ENCODE assay signal across 9 cellular contexts in genomic region chr17:49565948-49566491, GRCh38. TPM values are rescaled to one million over a fixed set of nuclear protein-coding genes. Genes with fewer than 3 reads are reported as not detected.
A peak's percentile ranks its signal among the peaks of the same experiment; 100 is the strongest.
DNase-seq lines count a peak whose midpoint lies in the region; ATAC-seq and TF ChIP-seq lines count a peak whose summit lies in the region.
"Had no signal": no experiment of that assay in that cellular context is flagged by ENCODE, and none has a peak within 500 bp of the region (broad histone marks: within the 10 kb centered on the region; RNA-seq: fewer than 3 reads in every experiment).

No MANE protein-coding gene starts in this region.

- peak in 2 of 3 donors; percentile 33 to 50 for TF ChIP-seq POLR2A in body of pancreas (IDR thresholded peaks at IDR 0.05)
- no peak for TF ChIP-seq POLR2A in vagina (IDR thresholded peaks at IDR 0.05)

- TF ChIP-seq CTCF in body of pancreas (IDR thresholded peaks at IDR 0.05) (no peak), lower lobe of right lung (IDR thresholded peaks at IDR 0.05) (no peak), vagina (IDR thresholded peaks at IDR 0.05) (no peak)

- intact Hi-C loops in activated naive CD4-positive, alpha-beta T cell treated with anti-CD3 and anti-CD28 coated beads for 36 hours (cut with micrococcal nuclease): loop anchor here (1.0 kb wide), 1 partner anchor 432 kb away; no protein-coding TSS in a partner anchor
- intact Hi-C loops in body of pancreas (cut with DNase I): no loop called here
- intact Hi-C loops in lower lobe of right lung (cut with DNase I): no loop called here
- intact Hi-C loops in vagina (cut with DNase I): loop anchor here (5.0 kb wide), 1 partner anchor 216 kb away; no protein-coding TSS in a partner anchor

- peaks cover 15% of the 10 kb centered on the region for H3K4me1 Mint-ChIP-seq in activated naive CD4-positive, alpha-beta T cell treated with anti-CD3 and anti-CD28 coated beads for 36 hours (ENCODE audit: low read depth)
- peaks cover 24% of the 10 kb centered on the region for H3K4me1 Mint-ChIP-seq in activated naive CD4-positive, alpha-beta T cell treated with anti-CD3 and anti-CD28 coated beads, Interleukin-2, amount 10 ng/mL, durations not matched to agents 7 days and 5 days

- H3K4me3 ChIP-seq in body of pancreas: no peak overlapping the region
- no peak overlapping the region for H3K4me3 ChIP-seq in lower lobe of right lung
- H3K4me3 ChIP-seq in vagina: no peak overlapping the region

- peaks cover 4% of the 10 kb centered on the region for H3K27me3 Mint-ChIP-seq in activated naive CD4-positive, alpha-beta T cell treated with anti-CD3 and anti-CD28 coated beads for 36 hours (ENCODE audit: low read depth)
- H3K27me3 Mint-ChIP-seq in activated naive CD4-positive, alpha-beta T cell treated with anti-CD3 and anti-CD28 coated beads, Interleukin-2, amount 10 ng/mL, durations not matched to agents 7 days and 5 days: peaks cover 59% of the 10 kb centered on the region

- no peaks in the 10 kb centered on the region for H3K36me3 Mint-ChIP-seq in activated naive CD4-positive, alpha-beta T cell treated with anti-CD3 and anti-CD28 coated beads for 36 hours (ENCODE audit: low read depth)
- no peaks in the 10 kb centered on the region for H3K36me3 Mint-ChIP-seq in activated naive CD4-positive, alpha-beta T cell treated with anti-CD3 and anti-CD28 coated beads, Interleukin-2, amount 10 ng/mL, durations not matched to agents 7 days and 5 days

- H3K4me1 ChIP-seq in body of pancreas (peaks cover 33% of the 10 kb centered on the region), lower lobe of right lung (peaks cover 40% of the 10 kb centered on the region), vagina (peaks cover 34% of the 10 kb centered on the region)

- no peak overlapping the region for H3K27ac Mint-ChIP-seq in activated naive CD4-positive, alpha-beta T cell treated with anti-CD3 and anti-CD28 coated beads for 36 hours
- no peak overlapping the region for H3K27ac Mint-ChIP-seq in activated naive CD4-positive, alpha-beta T cell treated with anti-CD3 and anti-CD28 coated beads, Interleukin-2, amount 10 ng/mL, durations not matched to agents 7 days and 5 days

- H3K9me3 ChIP-seq in body of pancreas (no peaks in the 10 kb centered on the region), lower lobe of right lung (no peaks in the 10 kb centered on the region), vagina (no peaks in the 10 kb centered on the region)

- H3K4me3 Mint-ChIP-seq in activated naive CD4-positive, alpha-beta T cell treated with anti-CD3 and anti-CD28 coated beads for 36 hours: peak overlapping the region; percentile 10
- H3K4me3 Mint-ChIP-seq in activated naive CD4-positive, alpha-beta T cell treated with anti-CD3 and anti-CD28 coated beads, Interleukin-2, amount 10 ng/mL, durations not matched to agents 7 days and 5 days: no peak overlapping the region

- H3K27me3 ChIP-seq in body of pancreas: no peaks in the 10 kb centered on the region
- H3K27me3 ChIP-seq in lower lobe of right lung (ENCODE audit: low read depth): no peaks in the 10 kb centered on the region
- no peaks in the 10 kb centered on the region for H3K27me3 ChIP-seq in vagina

- H3K27ac ChIP-seq in body of pancreas (peak overlapping the region in 3 of 4 donors; percentile 21 to 73 (median 63)), lower lobe of right lung (peak overlapping the region; percentile 59), vagina (peak overlapping the region; percentile 3)

- no peaks in the 10 kb centered on the region for H3K9me3 Mint-ChIP-seq in activated naive CD4-positive, alpha-beta T cell treated with anti-CD3 and anti-CD28 coated beads for 36 hours
- no peaks in the 10 kb centered on the region for H3K9me3 Mint-ChIP-seq in activated naive CD4-positive, alpha-beta T cell treated with anti-CD3 and anti-CD28 coated beads, Interleukin-2, amount 10 ng/mL, durations not matched to agents 7 days and 5 days

- ATAC-seq in body of pancreas (peak; percentile 66), lower lobe of right lung (peak; percentile 78), HG03354 (IDR thresholded peaks at IDR 0.05; ENCODE audit: poor library complexity, severe bottlenecking, unreplicated experiment) (no peak)

- CTCF ChIA-PET in activated naive CD4-positive, alpha-beta T cell treated with anti-CD3 and anti-CD28 coated beads for 36 hours (lab: Charles Lee): interaction anchor here (0.7 to 3.0 kb wide), 8 partner anchors 9 to 433 kb away, joined by 3 to 33 read pairs (median 4); partner anchors contain the start of genes FAM117A and SLC35B1
- CTCF ChIA-PET in activated naive CD4-positive, alpha-beta T cell treated with anti-CD3 and anti-CD28 coated beads, Interleukin-2, amount 10 ng/mL, durations not matched to agents 7 days and 5 days (lab: Charles Lee): interaction anchor here (1.0 to 13.9 kb wide), 4 partner anchors 8 to 280 kb away, joined by 3 to 377 read pairs (median 22); partner anchors contain the start of gene SLC35B1

- 5 to 10% methylated on average over 14 of the region's 14 CpGs for WGBS in body of pancreas, 2 donors

- H3K36me3 ChIP-seq in body of pancreas (replicated peaks in 1 of 2; ENCODE audit: insufficient read depth in 1 of 2, low read depth in 2 of 2) (no peaks in the 10 kb centered on the region), lower lobe of right lung (no peaks in the 10 kb centered on the region), vagina (no peaks in the 10 kb centered on the region)

- DNase-seq in activated naive CD4-positive, alpha-beta T cell treated with anti-CD3 and anti-CD28 coated beads for 36 hours: peak; percentile 43
- DNase-seq in activated naive CD4-positive, alpha-beta T cell treated with anti-CD3 and anti-CD28 coated beads, Interleukin-2, amount 10 ng/mL, durations not matched to agents 7 days and 5 days: no peak
- DNase-seq in body of pancreas: peak; percentile 76 to 92 (median 85)
- DNase-seq in lower lobe of right lung: peak; percentile 88
- no peak for DNase-seq in vagina (ENCODE audit: extremely low spot score in 2 of 2)
- no peak for DNase-seq in stimulated activated naive CD4-positive, alpha-beta T cell treated with Interleukin-2 at 50 U/mL for 16 hours (lab: John Stamatoyannopoulos, UW)
- DNase-seq in NCI-H128 (lab: John Stamatoyannopoulos, UW; ENCODE audit: unreplicated experiment): no peak
- DNase-seq: central memory CD4-positive, alpha-beta T cell had no signal

RNA-seq across cellular contexts. Expression of gene NXPH3, which starts 9.7 kb away (rescaled TPM):
- under 1 TPM; 0.25 to 0.26 TPM for total RNA-seq in activated naive CD4-positive, alpha-beta T cell treated with anti-CD3 and anti-CD28 coated beads for 36 hours
- total RNA-seq in body of pancreas (under 1 TPM; 0.78 to 0.99 TPM), lower lobe of right lung (4.5 TPM), vagina (18.4 TPM)

Comparison
In these comparisons a context has a peak if more than half of its experiments do, and no peak if none do; other contexts are left out.
1. DNase-seq: peak in activated naive CD4-positive, alpha-beta T cell treated with anti-CD3 and anti-CD28 coated beads for 36 hours (single experiment), body of pancreas (4 of 4) and lower lobe of right lung (single experiment); none in activated naive CD4-positive, alpha-beta T cell treated with anti-CD3 and anti-CD28 coated beads, Interleukin-2, amount 10 ng/mL, durations not matched to agents 7 days and 5 days (single experiment), vagina (0 of 2), stimulated activated naive CD4-positive, alpha-beta T cell treated with Interleukin-2 at 50 U/mL for 16 hours (single experiment) and NCI-H128 (single experiment).
2. H3K27ac ChIP-seq: peak in every context shown above with its lines; median percentile 63 in body of pancreas; 59 in lower lobe of right lung; 3 in vagina.
3. POLR2A ChIP-seq: peak in body of pancreas (2 of 3); none in vagina (0 of 2).
4. intact Hi-C loops: an anchor here in activated naive CD4-positive, alpha-beta T cell treated with anti-CD3 and anti-CD28 coated beads for 36 hours (1.0 kb wide) and vagina (5.0 kb wide); none called in body of pancreas and lower lobe of right lung.